16 cellular contexts compared by ENCODE assay signal in genomic region chr16:619476-620100, GRCh38.
"Had no signal": no experiment of that assay in that cellular context is flagged by ENCODE, and none has a peak within 500 bp of the region (broad histone marks: within the 10 kb centered on the region; RNA-seq: fewer than 3 reads in every experiment).

No MANE protein-coding gene starts in this region.

- H3K9me3 ChIP-seq: breast epithelium, colonic mucosa, tibial artery had no signal

- H3K27me3 Mint-ChIP-seq: natural killer cell treated with Interleukin-12 subunit alpha and Interleukin-12 subunit beta and Interleukin-15 and Interleukin-18, amount 100 ng/mL, for 72 hours had no signal

- H3K27me3 ChIP-seq: breast epithelium, colonic mucosa, tibial artery had no signal

- H3K9me3 Mint-ChIP-seq: endodermal cell; natural killer cell treated with Interleukin-12 subunit alpha and Interleukin-12 subunit beta and Interleukin-15 and Interleukin-18, amount 100 ng/mL, for 72 hours had no signal

- H3K36me3 Mint-ChIP-seq: natural killer cell treated with Interleukin-12 subunit alpha and Interleukin-12 subunit beta and Interleukin-15 and Interleukin-18, amount 100 ng/mL, for 72 hours had no signal

- H3K27ac ChIP-seq: breast epithelium, colonic mucosa, foreskin keratinocyte, tibial artery had no signal

- H3K4me1 ChIP-seq: colonic mucosa had no signal

- H3K4me3 ChIP-seq: breast epithelium, colonic mucosa, tibial artery had no signal

- DNase-seq: central memory CD4-positive, alpha-beta T cell; colonic mucosa; dermis blood vessel endothelial cell; endodermal cell; erythroblast; foreskin keratinocyte; head of caudate nucleus; hippocampal formation; left colon; midbrain; small intestine; stimulated activated CD4-positive, alpha-beta T cell treated with anti-CD3 and anti-CD28 coated beads, Interleukin-2, amount 100 ng/mL, for 48 hours; stimulated activated naive CD4-positive, alpha-beta T cell treated with Interleukin-2 at 50 U/mL for 16 hours; tibial artery had no signal

- ATAC-seq: foreskin keratinocyte; left colon; natural killer cell treated with Interleukin-12 subunit alpha and Interleukin-12 subunit beta and Interleukin-15 and Interleukin-18, amount 100 ng/mL, for 72 hours had no signal

- H3K27ac Mint-ChIP-seq: endodermal cell; natural killer cell treated with Interleukin-12 subunit alpha and Interleukin-12 subunit beta and Interleukin-15 and Interleukin-18, amount 100 ng/mL, for 72 hours had no signal

- H3K36me3 ChIP-seq: breast epithelium, colonic mucosa had no signal

- H3K4me3 Mint-ChIP-seq: endodermal cell; natural killer cell treated with Interleukin-12 subunit alpha and Interleukin-12 subunit beta and Interleukin-15 and Interleukin-18, amount 100 ng/mL, for 72 hours had no signal
